In the genomic region with DNA sequence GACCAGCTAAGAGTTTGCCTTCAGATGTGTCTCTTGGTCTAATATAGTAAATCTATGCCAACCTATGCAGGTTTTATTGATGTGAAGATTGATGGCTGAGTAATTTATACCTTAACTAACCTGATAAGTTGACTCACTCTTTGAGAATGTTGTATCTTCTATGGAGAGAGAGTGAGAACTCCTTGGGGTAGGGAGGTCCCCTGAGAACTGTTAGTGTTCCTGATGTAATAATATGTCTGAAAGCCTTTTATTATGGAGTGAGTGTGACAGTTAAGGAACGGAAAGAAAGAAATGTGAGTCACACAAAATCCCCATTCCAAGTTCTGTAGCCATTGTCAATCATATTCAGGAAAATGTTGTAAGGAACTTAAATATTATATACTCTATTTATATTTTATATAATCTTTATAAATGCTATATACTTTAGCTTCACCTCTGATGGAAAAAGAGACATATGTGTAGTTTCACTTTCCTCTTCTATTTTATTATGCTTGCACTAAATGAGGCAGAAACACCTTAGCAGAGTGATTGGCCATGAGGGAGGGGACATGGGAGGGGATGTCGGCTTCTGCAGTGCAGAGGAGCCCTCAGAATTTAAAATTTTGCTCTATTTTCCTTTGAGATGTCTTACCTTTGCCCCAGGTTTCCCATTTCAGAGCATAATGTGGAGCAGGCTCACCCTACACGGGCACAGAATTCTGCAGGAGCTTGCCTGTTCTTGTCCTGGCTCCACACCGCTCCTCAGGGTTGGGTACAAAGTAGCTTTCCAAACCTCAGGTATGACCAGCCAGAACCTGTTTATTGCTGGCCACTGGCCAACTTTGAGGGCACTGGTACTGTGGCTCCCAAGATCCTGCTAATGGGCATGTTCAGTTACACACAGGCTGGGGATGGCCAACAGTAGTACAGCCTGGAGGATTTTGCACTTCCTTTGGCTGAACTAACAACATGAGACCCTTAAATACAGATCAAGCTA, we compare ENCODE assay signal across 11 cellular contexts. TPM values are rescaled to one million over a fixed set of nuclear protein-coding genes. Genes with fewer than 3 reads are reported as not detected.
DNase-seq lines count a peak whose midpoint lies in the region; ATAC-seq lines count a peak whose summit lies in the region.
"Had no signal": no experiment of that assay in that cellular context is flagged by ENCODE, and none has a peak within 500 bp of the region (broad histone marks: within the 10 kb centered on the region; RNA-seq: fewer than 3 reads in every experiment).

No MANE protein-coding gene starts in this region.

- no peak overlapping the region for H3K4me3 ChIP-seq in CD4-positive, CD25-positive, alpha-beta regulatory T cell (ENCODE audit: low read depth, low read length)

- no peak for ATAC-seq in CD4-positive, CD25-positive, alpha-beta regulatory T cell (ENCODE audit: low read depth in 2 of 2)
- ATAC-seq in T-helper 17 cell (no peak), left colon (peak; percentile 77), GM21723 (IDR thresholded peaks at IDR 0.05; ENCODE audit: unreplicated experiment) (no peak), HG02938 (IDR thresholded peaks at IDR 0.05; ENCODE audit: unreplicated experiment) (no peak)

- intact Hi-C loops in left colon (cut with DNase I, micrococcal nuclease) = no loop called here

- H3K9me3 ChIP-seq in CD4-positive, CD25-positive, alpha-beta regulatory T cell (ENCODE audit: control insufficient read depth in 2 of 2, low read length in 2 of 2) = no peaks in the 10 kb centered on the region
- H3K9me3 ChIP-seq in T-helper 17 cell (ENCODE audit: control insufficient read depth, low read length, poor library complexity, severe bottlenecking) = no peaks in the 10 kb centered on the region

- peaks cover 4% of the 10 kb centered on the region for H3K36me3 Mint-ChIP-seq in CD4-positive, CD25-positive, alpha-beta regulatory T cell
- peaks cover 3% of the 10 kb centered on the region for H3K36me3 Mint-ChIP-seq in T-helper 17 cell (ENCODE audit: low read depth)

- H3K4me1 ChIP-seq in CD4-positive, CD25-positive, alpha-beta regulatory T cell (ENCODE audit: control insufficient read depth, insufficient read depth, low read length, poor library complexity, severe bottlenecking) = peaks cover 24% of the 10 kb centered on the region

- peak overlapping the region in 1 of 3 donors; percentile 64 for H3K27ac Mint-ChIP-seq in CD4-positive, CD25-positive, alpha-beta regulatory T cell
- H3K27ac Mint-ChIP-seq in T-helper 17 cell = peak overlapping the region; percentile 21

- peak overlapping the region in 3 of 4 donors; percentile 5 to 62 (median 22) for H3K4me3 Mint-ChIP-seq in CD4-positive, CD25-positive, alpha-beta regulatory T cell
- peak overlapping the region; percentile 28 for H3K4me3 Mint-ChIP-seq in T-helper 17 cell

- DNase-seq in CD4-positive, CD25-positive, alpha-beta regulatory T cell = peak in 1 of 3 donors; percentile 27
- DNase-seq in HT1080 (ENCODE audit: low read depth) (peak; percentile 58), T-helper 17 cell (no peak), left colon (peak; percentile 88 to 91), anterior cingulate cortex (lab: John Stamatoyannopoulos, UW) (no peak), medulla oblongata (ENCODE audit: extremely low spot score) (no peak)
- DNase-seq: KG1, retina, T-helper 2 cell had no signal

- no peaks in the 10 kb centered on the region for H3K9me3 Mint-ChIP-seq in CD4-positive, CD25-positive, alpha-beta regulatory T cell

- H3K36me3 ChIP-seq in CD4-positive, CD25-positive, alpha-beta regulatory T cell (ENCODE audit: control insufficient read depth, insufficient read depth, low read length) = no peaks in the 10 kb centered on the region

- H3K27me3 ChIP-seq in CD4-positive, CD25-positive, alpha-beta regulatory T cell (ENCODE audit: control insufficient read depth, insufficient read depth, low read length) = no peaks in the 10 kb centered on the region

- no peak overlapping the region for H3K27ac ChIP-seq in CD4-positive, CD25-positive, alpha-beta regulatory T cell (ENCODE audit: insufficient read depth, low read length, poor library complexity, severe bottlenecking)

- H3K27me3 Mint-ChIP-seq in CD4-positive, CD25-positive, alpha-beta regulatory T cell = no peaks in the 10 kb centered on the region
- no peaks in the 10 kb centered on the region for H3K27me3 Mint-ChIP-seq in T-helper 17 cell

- peaks cover 28 to 54% (median 46%) of the 10 kb centered on the region in 4 donors for H3K4me1 Mint-ChIP-seq in CD4-positive, CD25-positive, alpha-beta regulatory T cell
- peaks cover 35% of the 10 kb centered on the region for H3K4me1 Mint-ChIP-seq in T-helper 17 cell

RNA-seq across cellular contexts. Expression of a gene that starts 57.7 kb away (rescaled TPM):
- total RNA-seq in CD4-positive, CD25-positive, alpha-beta regulatory T cell = 94.6 TPM
- polyA plus RNA-seq in CD4-positive, CD25-positive, alpha-beta regulatory T cell = 100 to 1,000 TPM; 148 to 171 (median 153) TPM
- 65.4 and 119 TPM in 2 replicates for total RNA-seq in HT1080 (2014; rRNA removed; shearing (Covaris generic))
- 121 and 132 TPM in 2 replicates for polyA plus RNA-seq in HT1080 (2015; cell fraction: cytosol; rRNA removed)
- polyA plus RNA-seq in HT1080 (2015; cell fraction: nucleus; rRNA removed) = 64.0 and 64.1 TPM in 2 replicates
- 10 to 100 TPM; 95.2 to 98.5 TPM for total RNA-seq in T-helper 17 cell
- 100 to 1,000 TPM; 131 to 161 TPM for total RNA-seq in left colon

Comparison
In these comparisons a context has a peak if more than half of its experiments do, and no peak if none do; other contexts are left out.
1. DNase-seq: peak in HT1080 (single experiment) and left colon (2 of 2); none in T-helper 17 cell (0 of 3), anterior cingulate cortex (0 of 58) and medulla oblongata (single experiment).